Comparison of ENCODE assay signal across 30 cellular contexts in genomic region chr5:22928821-22929482, GRCh38.
DNase-seq lines count a peak whose midpoint lies in the region; ATAC-seq, FAIRE-seq and TF ChIP-seq lines count a peak whose summit lies in the region.
"Had no signal": no experiment of that assay in that cellular context is flagged by ENCODE, and none has a peak within 500 bp of the region (broad histone marks: within the 10 kb centered on the region; RNA-seq: fewer than 3 reads in every experiment).

No MANE protein-coding gene starts in this region.

- H3K14ac ChIP-seq in mesenchymal stem cell (ENCODE audit: low read length in 2 of 2): no peak overlapping the region

- no peak overlapping the region for H4K8ac ChIP-seq in mesenchymal stem cell (ENCODE audit: low read length)

- TF ChIP-seq POLR2A in HepG2 (IDR thresholded peaks at IDR 0.05; ENCODE audit: insufficient read depth in 1 of 2, low read depth in 2 of 2, low read length in 2 of 2): no peak
- no peak for TF ChIP-seq POLR2A in esophagus squamous epithelium (IDR thresholded peaks at IDR 0.05)

- TF ChIP-seq CTCF in mammary epithelial cell (conservative IDR thresholded peaks at IDR 0.05 in 1 of 2, IDR thresholded peaks at IDR 0.05 in 1 of 2; ENCODE audit: extremely low read depth in 1 of 2, insufficient read depth in 1 of 2, low read depth in 1 of 2, low read length in 2 of 2): no peak
- no peak for TF ChIP-seq CTCF in MCF 10A (IDR thresholded peaks at IDR 0.05; ENCODE audit: unreplicated experiment)
- TF ChIP-seq CTCF in chondrocyte (IDR thresholded peaks at IDR 0.05): no peak
- TF ChIP-seq CTCF in HepG2 (CRISPR knock-in tag; IDR thresholded peaks at IDR 0.05): no peak
- no peak for TF ChIP-seq CTCF in esophagus squamous epithelium (IDR thresholded peaks at IDR 0.05)

- H2BK15ac ChIP-seq in mesenchymal stem cell (ENCODE audit: low read depth, poor library complexity, severe bottlenecking): no peak overlapping the region

- H3K4me1 Mint-ChIP-seq in MCF 10A (ENCODE audit: insufficient read depth, unreplicated experiment) (no peaks in the 10 kb centered on the region), chondrocyte (ENCODE audit: low read depth) (peaks cover 6% of the 10 kb centered on the region)
- H3K4me1 Mint-ChIP-seq: activated naive CD4-positive, alpha-beta T cell treated with anti-CD3 and anti-CD28 coated beads, Interleukin-2, amount 50 U/mL, for 24 hours; stimulated activated effector memory CD8-positive, alpha-beta T cell treated with anti-CD3 and anti-CD28 coated beads, Interleukin-12 subunit alpha, Interleukin-12 subunit beta, amount 100 ng/mL, for 72 hours had no signal

- DNase-seq in mammary epithelial cell (no peak), MCF 10A (ENCODE audit: unreplicated experiment) (no peak), chondrocyte (ENCODE audit: low spot score) (no peak), mesenchymal stem cell (no peak), NOMO-1 (lab: John Stamatoyannopoulos, UW; ENCODE audit: unreplicated experiment in 2 of 2) (no peak), NCI-H510A (lab: John Stamatoyannopoulos, UW) (no peak), HepG2 (ENCODE audit: low spot score) (no peak), esophagus squamous epithelium (lab: John Stamatoyannopoulos, UW) (no peak)
- DNase-seq: 8988T; activated CD4-positive, alpha-beta T cell treated with anti-CD3 and anti-CD28 coated beads for 48 hours; amygdala; Caco-2; DMS79; effector memory CD4-positive, alpha-beta T cell; erythroblast; GDM1; IMR-90; naive thymus-derived CD8-positive, alpha-beta T cell; NCI-H446 treated with DMSO at 0.1 percent for 48 hours; substantia nigra; T1000; upper lobe of left lung; WERI-Rb-1 had no signal

- dilution Hi-C loops in mammary epithelial cell (cut with HindIII; ENCODE audit: low sequenced_read_pairs): no loop called here

- H2AFZ ChIP-seq in mammary epithelial cell (ENCODE audit: low read depth, low read length): peak overlapping the region; percentile 26
- H2AFZ ChIP-seq in mesenchymal stem cell (ENCODE audit: low read depth, low read length): no peak overlapping the region
- H2AFZ ChIP-seq in HepG2 (ENCODE audit: low read length): no peak overlapping the region

- H3K4me1 ChIP-seq in mammary epithelial cell (ENCODE audit: insufficient read depth, low read length): no peaks in the 10 kb centered on the region
- no peaks in the 10 kb centered on the region for H3K4me1 ChIP-seq in mesenchymal stem cell (ENCODE audit: control insufficient read depth, insufficient read depth, low read depth, low read length)
- no peaks in the 10 kb centered on the region for H3K4me1 ChIP-seq in HepG2 (ENCODE audit: insufficient read depth, low read length)
- no peaks in the 10 kb centered on the region for H3K4me1 ChIP-seq in esophagus squamous epithelium
- H3K4me1 ChIP-seq: Caco-2, SJSA1, upper lobe of left lung had no signal

- H2BK12ac ChIP-seq in mesenchymal stem cell (ENCODE audit: low read length in 2 of 2): no peak overlapping the region

- intact Hi-C loops in mammary epithelial cell (cut with micrococcal nuclease) (no loop called here), MCF 10A (cut with micrococcal nuclease) (no loop called here), HepG2 (cut with micrococcal nuclease; ENCODE audit: unreplicated experiment) (no loop called here), esophagus squamous epithelium (cut with DNase I) (no loop called here)

- H3K27me3 ChIP-seq in mammary epithelial cell (ENCODE audit: insufficient read depth, low read length) (no peaks in the 10 kb centered on the region), mesenchymal stem cell (ENCODE audit: control insufficient read depth in 1 of 2, insufficient read depth in 1 of 2, low read length in 2 of 2) (no peaks in the 10 kb centered on the region), HepG2 (ENCODE audit: control insufficient read depth in 1 of 2, insufficient read depth in 2 of 2, low read length in 2 of 2) (no peaks in the 10 kb centered on the region), esophagus squamous epithelium (no peaks in the 10 kb centered on the region)
- H3K27me3 ChIP-seq: SJSA1, upper lobe of left lung had no signal

- no peak overlapping the region for H3K4me3 Mint-ChIP-seq in MCF 10A (ENCODE audit: unreplicated experiment)
- no peak overlapping the region for H3K4me3 Mint-ChIP-seq in chondrocyte (ENCODE audit: unreplicated experiment)
- H3K4me3 Mint-ChIP-seq: activated naive CD4-positive, alpha-beta T cell treated with anti-CD3 and anti-CD28 coated beads, Interleukin-2, amount 50 U/mL, for 24 hours; naive thymus-derived CD8-positive, alpha-beta T cell; stimulated activated effector memory CD8-positive, alpha-beta T cell treated with anti-CD3 and anti-CD28 coated beads, Interleukin-12 subunit alpha, Interleukin-12 subunit beta, amount 100 ng/mL, for 72 hours had no signal

- H4K91ac ChIP-seq in mesenchymal stem cell (ENCODE audit: low read length): no peak overlapping the region

- ATAC-seq in HepG2: no peak
- ATAC-seq: naive thymus-derived CD8-positive, alpha-beta T cell; stimulated activated effector memory CD8-positive, alpha-beta T cell treated with anti-CD3 and anti-CD28 coated beads, Interleukin-12 subunit alpha, Interleukin-12 subunit beta, amount 100 ng/mL, for 72 hours had no signal

- H2BK5ac ChIP-seq in mesenchymal stem cell (ENCODE audit: low read depth, low read length, poor library complexity, severe bottlenecking): no peak overlapping the region

- no peak overlapping the region for H2AK5ac ChIP-seq in mesenchymal stem cell (ENCODE audit: low read length, severe bottlenecking)

- CTCF ChIA-PET in mammary epithelial cell (lab: Charles Lee; ENCODE audit: low non-redundant PET): no interaction called here
- CTCF ChIA-PET in MCF 10A (lab: Yijun Ruan, JAX): interaction anchor here (0.6 to 1.0 kb wide), 4 partner anchors 12 to 701 kb away, joined by 3 to 4 read pairs (median 4); no protein-coding TSS in a partner anchor
- CTCF ChIA-PET in HepG2 (lab: Yijun Ruan, JAX; ENCODE audit: low intra/inter-chr PET ratio, low total read pairs): no interaction called here

- TF ChIP-seq EP300 in HepG2 (IDR thresholded peaks at IDR 0.05; ENCODE audit: low read depth in 2 of 2, low read length in 2 of 2): no peak
- TF ChIP-seq EP300 in HepG2 (CRISPR knock-in tag; IDR thresholded peaks at IDR 0.05; ENCODE audit: borderline replicate concordance): no peak

- no TSS peak for BruUV-seq in mammary epithelial cell (replicated peaks; lab: Mats Ljungman, UMichigan)
- no TSS peak for BruUV-seq in MCF 10A (replicated peaks; lab: Mats Ljungman, UMichigan)
- no TSS peak for BruUV-seq in HepG2 (replicated peaks; lab: Mats Ljungman, UMichigan)

- no peak overlapping the region for H3K4me3 ChIP-seq in mammary epithelial cell (replicated peaks in 1 of 3; ENCODE audit: insufficient read depth in 1 of 3, low read depth in 2 of 3, low read length in 3 of 3)
- H3K4me3 ChIP-seq in mesenchymal stem cell (ENCODE audit: insufficient read depth in 1 of 2, low read depth in 1 of 2, low read length in 2 of 2): no peak overlapping the region
- no peak overlapping the region for H3K4me3 ChIP-seq in HepG2 (replicated peaks in 1 of 3; ENCODE audit: insufficient read depth in 1 of 3, low read depth in 2 of 3, low read length in 3 of 3)
- no peak overlapping the region for H3K4me3 ChIP-seq in esophagus squamous epithelium
- H3K4me3 ChIP-seq: coronary artery, SJSA1, upper lobe of left lung had no signal

- no peaks in the 10 kb centered on the region for H3K79me2 ChIP-seq in mammary epithelial cell (ENCODE audit: insufficient read depth, low read length)
- H3K79me2 ChIP-seq in HepG2 (ENCODE audit: insufficient read depth, low read length): no peaks in the 10 kb centered on the region

- H3K27me3 Mint-ChIP-seq in MCF 10A (ENCODE audit: insufficient read depth, unreplicated experiment) (no peaks in the 10 kb centered on the region), chondrocyte (ENCODE audit: low read depth) (no peaks in the 10 kb centered on the region)
- H3K27me3 Mint-ChIP-seq: activated naive CD4-positive, alpha-beta T cell treated with anti-CD3 and anti-CD28 coated beads, Interleukin-2, amount 50 U/mL, for 24 hours; naive thymus-derived CD8-positive, alpha-beta T cell had no signal

- H3K4me2 ChIP-seq in mammary epithelial cell (ENCODE audit: insufficient read depth, low read depth, low read length) (no peak overlapping the region), mesenchymal stem cell (ENCODE audit: low read length, poor library complexity, severe bottlenecking) (no peak overlapping the region), HepG2 (ENCODE audit: low read depth, low read length) (no peak overlapping the region)

- H2BK120ac ChIP-seq in mesenchymal stem cell (ENCODE audit: low read depth, low read length): no peak overlapping the region

- peaks cover 10% of the 10 kb centered on the region for H3K9me3 ChIP-seq in mammary epithelial cell (replicated peaks; ENCODE audit: insufficient read depth, low read length)
- H3K9me3 ChIP-seq in mesenchymal stem cell (ENCODE audit: control insufficient read depth, low read length): no peaks in the 10 kb centered on the region
- H3K9me3 ChIP-seq in HepG2 (ENCODE audit: low read length): peaks cover 70% of the 10 kb centered on the region
- H3K9me3 ChIP-seq in esophagus squamous epithelium: no peaks in the 10 kb centered on the region
- H3K9me3 ChIP-seq: SJSA1, upper lobe of left lung had no signal

- POLR2A ChIA-PET in MCF 10A (lab: Yijun Ruan, JAX): interaction anchor here (0.5 to 0.8 kb wide), 2 partner anchors 20 to 27 kb away, joined by 3 read pairs; no protein-coding TSS in a partner anchor
- POLR2A ChIA-PET in HepG2 (lab: Yijun Ruan, JAX): no interaction called here

- no peaks in the 10 kb centered on the region for H3K36me3 ChIP-seq in mammary epithelial cell (ENCODE audit: insufficient read depth, low read length)
- H3K36me3 ChIP-seq in mesenchymal stem cell (ENCODE audit: control insufficient read depth in 1 of 2, insufficient read depth in 2 of 2, low read depth in 1 of 2, low read length in 2 of 2): no peaks in the 10 kb centered on the region
- H3K36me3 ChIP-seq in HepG2 (replicated peaks in 1 of 2; ENCODE audit: control insufficient read depth in 1 of 2, insufficient read depth in 2 of 2, low read length in 2 of 2): no peaks in the 10 kb centered on the region
- H3K36me3 ChIP-seq in esophagus squamous epithelium: no peaks in the 10 kb centered on the region
- H3K36me3 ChIP-seq: SJSA1, upper lobe of left lung, WERI-Rb-1 had no signal

- H3K27ac Mint-ChIP-seq in MCF 10A (ENCODE audit: low read depth, unreplicated experiment) (no peak overlapping the region), chondrocyte (ENCODE audit: unreplicated experiment) (peak overlapping the region; percentile 23)
- H3K27ac Mint-ChIP-seq: activated naive CD4-positive, alpha-beta T cell treated with anti-CD3 and anti-CD28 coated beads, Interleukin-2, amount 50 U/mL, for 24 hours; naive thymus-derived CD8-positive, alpha-beta T cell; stimulated activated effector memory CD8-positive, alpha-beta T cell treated with anti-CD3 and anti-CD28 coated beads, Interleukin-12 subunit alpha, Interleukin-12 subunit beta, amount 100 ng/mL, for 72 hours had no signal

- 43% methylated on average over 1 of the region's 1 CpG for WGBS in mammary epithelial cell (ENCODE audit: low coverage, missing lambda C conversion rate)
- 88% methylated on average over 1 of the region's 1 CpG for WGBS in mesenchymal stem cell
- WGBS in HepG2 (ENCODE audit: low lambda C conversion rate): 0% methylated on average over 1 of the region's 1 CpG
- WGBS in esophagus squamous epithelium, 2 donors: 38 to 64% methylated on average over 1 of the region's 1 CpG

- peak overlapping the region in 1 of 2 experiments; percentile 8 for H3K18ac ChIP-seq in mesenchymal stem cell (ENCODE audit: low read depth in 1 of 2, low read length in 2 of 2)

- no peaks in the 10 kb centered on the region for H3K79me1 ChIP-seq in mesenchymal stem cell (replicated peaks; ENCODE audit: low read length, poor library complexity, severe bottlenecking)

- peaks cover 6% of the 10 kb centered on the region for H3K36me3 Mint-ChIP-seq in MCF 10A (ENCODE audit: insufficient read depth, unreplicated experiment)
- H3K36me3 Mint-ChIP-seq in chondrocyte (ENCODE audit: low read depth): no peaks in the 10 kb centered on the region
- H3K36me3 Mint-ChIP-seq: activated naive CD4-positive, alpha-beta T cell treated with anti-CD3 and anti-CD28 coated beads, Interleukin-2, amount 50 U/mL, for 24 hours; naive thymus-derived CD8-positive, alpha-beta T cell; stimulated activated effector memory CD8-positive, alpha-beta T cell treated with anti-CD3 and anti-CD28 coated beads, Interleukin-12 subunit alpha, Interleukin-12 subunit beta, amount 100 ng/mL, for 72 hours had no signal

- no peak for TF ChIP-seq RAD21 in HepG2 (CRISPR knock-in tag; IDR thresholded peaks at IDR 0.05)

- H3K27ac ChIP-seq in mammary epithelial cell (ENCODE audit: insufficient read depth, low read depth, low read length): no peak overlapping the region
- peak overlapping the region; percentile 12 for H3K27ac ChIP-seq in mesenchymal stem cell (ENCODE audit: low read length, poor library complexity, severe bottlenecking)
- H3K27ac ChIP-seq in HepG2 (ENCODE audit: extremely low read length, insufficient read depth, low read length): no peak overlapping the region
- H3K27ac ChIP-seq in esophagus squamous epithelium: no peak overlapping the region
- H3K27ac ChIP-seq: C4-2B, coronary artery, RWPE1, SJSA1, upper lobe of left lung, WERI-Rb-1 had no signal

- FAIRE-seq in HepG2 (lab: Jason Lieb, UNC): no peak
- FAIRE-seq: bronchial epithelial cell had no signal

- H3K23ac ChIP-seq in mesenchymal stem cell (ENCODE audit: low read length in 2 of 2): no peak overlapping the region

- H3K9me3 Mint-ChIP-seq in MCF 10A (ENCODE audit: unreplicated experiment) (peaks cover 19% of the 10 kb centered on the region), chondrocyte (ENCODE audit: low read depth) (peaks cover 24% of the 10 kb centered on the region)

- H4K20me1 ChIP-seq in mammary epithelial cell (ENCODE audit: insufficient read depth, low read length) (no peaks in the 10 kb centered on the region), HepG2 (ENCODE audit: insufficient read depth, low read length) (no peaks in the 10 kb centered on the region)

- H3K4ac ChIP-seq in mesenchymal stem cell (ENCODE audit: low read depth in 1 of 2, low read length in 2 of 2): peak overlapping the region in 1 of 2 experiments; percentile 39

- in situ Hi-C loops in mammary epithelial cell (cut with MboI; ENCODE audit: low sequenced_read_pairs in 2 of 2): no loop called here
- in situ Hi-C loops in HepG2 (cut with HindIII; ENCODE audit: extremely low pct_ligation_motif_present, low pct_unique_long_range_greater_than_20kb): no loop called here

- H3K9ac ChIP-seq in mammary epithelial cell (ENCODE audit: insufficient read depth, low read length) (no peak overlapping the region), mesenchymal stem cell (ENCODE audit: low read length) (no peak overlapping the region), HepG2 (ENCODE audit: insufficient read depth, low read depth, low read length) (no peak overlapping the region)
